In the genomic region with DNA sequence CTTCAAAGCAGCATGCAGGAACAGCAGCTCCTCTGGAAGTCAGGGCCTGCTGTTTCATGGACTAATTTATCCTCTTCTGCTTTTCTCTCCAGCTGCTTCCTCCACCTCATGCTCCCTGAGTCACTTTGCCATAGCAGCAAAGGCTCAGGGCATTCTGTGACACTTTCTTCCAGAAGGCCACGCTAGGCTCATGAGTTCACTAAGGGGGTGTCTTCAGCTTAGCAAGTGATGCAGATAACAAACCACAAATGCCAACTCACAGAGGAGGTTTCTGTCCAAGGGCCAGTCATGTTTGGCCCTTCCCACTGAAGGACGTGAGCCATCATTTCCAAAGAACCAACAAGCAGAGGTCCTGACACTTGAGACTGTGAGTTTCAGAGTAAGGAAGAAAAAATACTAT, we compare ENCODE assay signal across 21 cellular contexts.
DNase-seq lines count a peak whose midpoint lies in the region; ATAC-seq and TF ChIP-seq lines count a peak whose summit lies in the region.
"Had no signal": no experiment of that assay in that cellular context is flagged by ENCODE, and none has a peak within 500 bp of the region (broad histone marks: within the 10 kb centered on the region; RNA-seq: fewer than 3 reads in every experiment).

No MANE protein-coding gene starts in this region.

- no peak for TF ChIP-seq POLR2A in NB4 (IDR thresholded peaks at IDR 0.05; ENCODE audit: extremely low read depth, insufficient read length)

- H3K9me3 Mint-ChIP-seq in stimulated activated naive CD8-positive, alpha-beta T cell treated with anti-CD3 and anti-CD28 coated beads, Interleukin-15, amount 100 ng/mL, for 72 hours: no peaks in the 10 kb centered on the region

- H3K4me3 ChIP-seq in NB4 (ENCODE audit: low read depth, low read length): no peak overlapping the region
- H3K4me3 ChIP-seq: colonic mucosa, Peyer's patch, SK-N-MC, smooth muscle cell, stomach had no signal

- DNase-seq in stimulated activated naive CD8-positive, alpha-beta T cell treated with anti-CD3 and anti-CD28 coated beads, Interleukin-15, Interleukin-2, amounts not matched to agents 100 U/mL and 50 U/mL, for 24 hours: no peak
- no peak for DNase-seq in stimulated activated naive CD8-positive, alpha-beta T cell treated with anti-CD3 and anti-CD28 coated beads, Interleukin-15, amount 100 ng/mL, for 72 hours
- DNase-seq in NB4 (ENCODE audit: low read depth) (peak; percentile 3), astrocyte of the hippocampus (ENCODE audit: low read depth, low spot score) (peak; percentile 2), NCI-H526 (lab: John Stamatoyannopoulos, UW) (no peak), left ventricle myocardium superior (no peak), UCSD-AML1 (lab: John Stamatoyannopoulos, UW; ENCODE audit: unreplicated experiment) (no peak)
- DNase-seq: colonic mucosa; DMS53; head of caudate nucleus; immature natural killer cell; NCI-H1436; NCI-H774; Peyer's patch; stimulated activated CD4-positive, alpha-beta T cell treated with anti-CD3 and anti-CD28 coated beads, Interleukin-4, amount 100 ng/mL, for 24 hours; stomach; T-helper 9 cell; trophoblast cell had no signal

- H3K27me3 Mint-ChIP-seq in stimulated activated naive CD8-positive, alpha-beta T cell treated with anti-CD3 and anti-CD28 coated beads, Interleukin-15, amount 100 ng/mL, for 72 hours: no peaks in the 10 kb centered on the region

- no peaks in the 10 kb centered on the region for H3K4me1 Mint-ChIP-seq in stimulated activated naive CD8-positive, alpha-beta T cell treated with anti-CD3 and anti-CD28 coated beads, Interleukin-15, amount 100 ng/mL, for 72 hours
- H3K4me1 Mint-ChIP-seq: immature natural killer cell had no signal

- ATAC-seq in stimulated activated naive CD8-positive, alpha-beta T cell treated with anti-CD3 and anti-CD28 coated beads, Interleukin-15, Interleukin-2, amounts not matched to agents 100 U/mL and 50 U/mL, for 24 hours: peak; percentile 3
- no peak for ATAC-seq in stimulated activated naive CD8-positive, alpha-beta T cell treated with anti-CD3 and anti-CD28 coated beads, Interleukin-15, amount 100 ng/mL, for 72 hours
- ATAC-seq in left ventricle myocardium superior (no peak), HG02588 (IDR thresholded peaks at IDR 0.05; ENCODE audit: unreplicated experiment) (no peak)

- intact Hi-C loops in left ventricle myocardium superior (cut with micrococcal nuclease): no loop called here

- H3K27ac Mint-ChIP-seq in stimulated activated naive CD8-positive, alpha-beta T cell treated with anti-CD3 and anti-CD28 coated beads, Interleukin-15, amount 100 ng/mL, for 72 hours: no peak overlapping the region
- H3K27ac Mint-ChIP-seq: immature natural killer cell had no signal

- no peak overlapping the region for H3K4me3 Mint-ChIP-seq in stimulated activated naive CD8-positive, alpha-beta T cell treated with anti-CD3 and anti-CD28 coated beads, Interleukin-15, amount 100 ng/mL, for 72 hours
- H3K4me3 Mint-ChIP-seq: immature natural killer cell had no signal

- TF ChIP-seq CTCF in NB4 (IDR thresholded peaks at IDR 0.05; ENCODE audit: low read depth, low read length): no peak

Comparison
In these comparisons a context has a peak if more than half of its experiments do, and no peak if none do; other contexts are left out.
1. DNase-seq: peak in NB4 (single experiment) and astrocyte of the hippocampus (single experiment); none in stimulated activated naive CD8-positive, alpha-beta T cell treated with anti-CD3 and anti-CD28 coated beads, Interleukin-15, Interleukin-2, amounts not matched to agents 100 U/mL and 50 U/mL, for 24 hours (single experiment), stimulated activated naive CD8-positive, alpha-beta T cell treated with anti-CD3 and anti-CD28 coated beads, Interleukin-15, amount 100 ng/mL, for 72 hours (0 of 2), NCI-H526 (0 of 2), left ventricle myocardium superior (single experiment) and UCSD-AML1 (single experiment).